1 cellular context compared by ENCODE assay signal in genomic region chr9:86892576-86892975, GRCh38.
TF ChIP-seq lines count a peak whose summit lies in the region.

No MANE protein-coding gene starts in this region.

TF ChIP-seq in WTC11, 78 proteins besides CTCF, POLR2A, EP300 and RAD21 (continued from another document):
- TF ChIP-seq ZSCAN18 (CRISPR knock-in tag; IDR thresholded peaks at IDR 0.05), result no peak
- TF ChIP-seq NFATC4 (CRISPR knock-in tag; IDR thresholded peaks at IDR 0.05), result no peak
- no peak for TF ChIP-seq GTF2I (CRISPR knock-in tag; conservative IDR thresholded peaks at IDR 0.05)
